21 cellular contexts compared by ENCODE assay signal in genomic region chr7:1300206-1300605, GRCh38.
"Had no signal": no experiment of that assay in that cellular context is flagged by ENCODE, and none has a peak within 500 bp of the region (broad histone marks: within the 10 kb centered on the region; RNA-seq: fewer than 3 reads in every experiment).

No MANE protein-coding gene starts in this region.

- H3K27ac ChIP-seq: lower lobe of right lung, neural progenitor cell, ovary, right atrium auricular region, sigmoid colon, spleen, suprapubic skin, thoracic aorta, tibial artery, upper lobe of right lung, uterus had no signal

- H3K4me1 ChIP-seq: lower lobe of right lung, right atrium auricular region, spleen, suprapubic skin, tibial artery, upper lobe of right lung, uterus had no signal

- H3K36me3 ChIP-seq: lower lobe of right lung, neural progenitor cell, ovary, right atrium auricular region, sigmoid colon, spleen, suprapubic skin, thoracic aorta, tibial artery, upper lobe of right lung, uterus had no signal

- H3K4me3 ChIP-seq: lower lobe of right lung, neural progenitor cell, ovary, right atrium auricular region, sigmoid colon, spleen, suprapubic skin, thoracic aorta, tibial artery, upper lobe of right lung, uterus had no signal

- ATAC-seq: lower lobe of right lung, natural killer cell, upper lobe of right lung had no signal

- H3K4me2 ChIP-seq: neural progenitor cell had no signal

- H3K9me3 ChIP-seq: lower lobe of right lung, ovary, right atrium auricular region, sigmoid colon, spleen, suprapubic skin, thoracic aorta, tibial artery, upper lobe of right lung, uterus had no signal

- H2AFZ ChIP-seq: neural progenitor cell had no signal

- DNase-seq: hippocampal formation; lower lobe of right lung; mammary epithelial cell; mesendoderm; naive B cell; natural killer cell; ovary; sigmoid colon; small intestine; spleen; stimulated activated CD4-positive, alpha-beta T cell treated with anti-CD3 and anti-CD28 coated beads, Interleukin-4, amount 100 ng/mL, for 24 hours; stimulated activated naive CD4-positive, alpha-beta T cell; tibial artery; trophoblast cell; upper lobe of right lung; uterus had no signal

- H3K27me3 ChIP-seq: neural progenitor cell, ovary, right atrium auricular region had no signal

- FAIRE-seq: keratinocyte, small intestine had no signal

- H3K9ac ChIP-seq: neural progenitor cell had no signal
